Comparison of ENCODE assay signal across 8 cellular contexts in genomic region chr16:69566437-69567030, GRCh38. TPM values are rescaled to one million over a fixed set of nuclear protein-coding genes. Genes with fewer than 3 reads are reported as not detected.
DNase-seq lines count a peak whose midpoint lies in the region; ATAC-seq lines count a peak whose summit lies in the region.

No MANE protein-coding gene starts in this region.

- no peaks in the 10 kb centered on the region for H3K9me3 ChIP-seq in mesodermal cell (ENCODE audit: control insufficient read depth, low read length)

- peak overlapping the region; percentile 99 for H3K27ac Mint-ChIP-seq in activated CD4-positive, alpha-beta T cell treated with anti-CD3 and anti-CD28 coated beads, Interleukin-2, amount 10 ng/mL, durations not matched to agents 24 days and 14 days

- no peaks in the 10 kb centered on the region for H3K9me3 Mint-ChIP-seq in activated CD4-positive, alpha-beta T cell treated with anti-CD3 and anti-CD28 coated beads, Interleukin-2, amount 10 ng/mL, durations not matched to agents 24 days and 14 days

- WGBS in mesodermal cell (ENCODE audit: insufficient coverage in 2 of 2), 2 experiments = 0 to 1% methylated on average over 45 to 51 of the region's 60 CpGs

- DNase-seq in C1 segment of cervical spinal cord (lab: John Stamatoyannopoulos, UW) = peak in 12 of 14 donors; percentile 36 to 80 (median 64)
- DNase-seq in HS-27A (ENCODE audit: low read depth) = peak; percentile 67
- DNase-seq in activated CD4-positive, alpha-beta T cell treated with anti-CD3 and anti-CD28 coated beads, Interleukin-2, amount 10 ng/mL, durations not matched to agents 24 days and 14 days = peak; percentile 84
- DNase-seq in epidermal melanocyte (ENCODE audit: insufficient read length, low spot score) = peak; percentile 56
- DNase-seq in substantia nigra (lab: John Stamatoyannopoulos, UW) = peak in 46 of 49 donors; percentile 6 to 72 (median 42)
- DNase-seq in GF-D8 (lab: John Stamatoyannopoulos, UW) = no peak

- peak overlapping the region; percentile 99 for H3K4me3 Mint-ChIP-seq in activated CD4-positive, alpha-beta T cell treated with anti-CD3 and anti-CD28 coated beads, Interleukin-2, amount 10 ng/mL, durations not matched to agents 24 days and 14 days

- peaks cover 18% of the 10 kb centered on the region for H3K36me3 ChIP-seq in mesodermal cell (ENCODE audit: control insufficient read depth, insufficient read depth, low read length)

- H3K27ac ChIP-seq in mesodermal cell (ENCODE audit: low read depth, low read length, severe bottlenecking) (peak overlapping the region; percentile 92), substantia nigra (ENCODE audit: low read depth, low read length, poor library complexity, severe bottlenecking) (peak overlapping the region; percentile 96)

- H3K27me3 Mint-ChIP-seq in activated CD4-positive, alpha-beta T cell treated with anti-CD3 and anti-CD28 coated beads, Interleukin-2, amount 10 ng/mL, durations not matched to agents 24 days and 14 days = no peaks in the 10 kb centered on the region

- H3K4me3 ChIP-seq in mesodermal cell (ENCODE audit: extremely low read depth, insufficient read depth, low read length, poor library complexity, severe bottlenecking) = peak overlapping the region; percentile 99

- peaks cover 27% of the 10 kb centered on the region for H3K36me3 Mint-ChIP-seq in activated CD4-positive, alpha-beta T cell treated with anti-CD3 and anti-CD28 coated beads, Interleukin-2, amount 10 ng/mL, durations not matched to agents 24 days and 14 days (ENCODE audit: low read depth)

- H3K4me1 ChIP-seq in mesodermal cell (ENCODE audit: control insufficient read depth, insufficient read depth, low read length, poor library complexity, severe bottlenecking) = peaks cover 21% of the 10 kb centered on the region

- H3K4me1 Mint-ChIP-seq in activated CD4-positive, alpha-beta T cell treated with anti-CD3 and anti-CD28 coated beads, Interleukin-2, amount 10 ng/mL, durations not matched to agents 24 days and 14 days = peaks cover 41% of the 10 kb centered on the region

- intact Hi-C loops in activated CD4-positive, alpha-beta T cell treated with anti-CD3 and anti-CD28 coated beads, Interleukin-2, amount 10 ng/mL, durations not matched to agents 24 days and 14 days (cut with micrococcal nuclease) = loop anchor here (5.0 to 10.0 kb wide), 3 partner anchors 196 to 722 kb away; partner anchors contain the start of genes COG8, NIP7, PDF and TANGO6

- ATAC-seq in GM19397 (IDR thresholded peaks at IDR 0.05; ENCODE audit: unreplicated experiment) = peak; percentile 30

RNA-seq across cellular contexts. Expression of gene NFAT5, which starts 0.8 kb away (rescaled TPM):
- 46.3 and 54.6 TPM in 2 replicates for total RNA-seq in activated CD4-positive, alpha-beta T cell treated with anti-CD3 and anti-CD28 coated beads, Interleukin-2, amount 10 ng/mL, durations not matched to agents 24 days and 14 days
- polyA plus RNA-seq in mesodermal cell (2013, experiment 1 of 2) = 28.5 TPM
- 22.4 TPM for polyA plus RNA-seq in mesodermal cell (2013, experiment 2 of 2)
